9 cellular contexts compared by ENCODE assay signal in genomic region chr6:41638002-41638800, GRCh38. TPM values are rescaled to one million over a fixed set of nuclear protein-coding genes. Genes with fewer than 3 reads are reported as not detected.
DNase-seq lines count a peak whose midpoint lies in the region; ATAC-seq, FAIRE-seq and TF ChIP-seq lines count a peak whose summit lies in the region.
"Had no signal": no experiment of that assay in that cellular context is flagged by ENCODE, and none has a peak within 500 bp of the region (broad histone marks: within the 10 kb centered on the region; RNA-seq: fewer than 3 reads in every experiment).

TSS of gene MDFI (plus strand) at chr6:41638468. CDS start at chr6:41638750, 282 bp downstream.

- no peaks in the 10 kb centered on the region for H3K27me3 Mint-ChIP-seq in astrocyte (ENCODE audit: low read depth, unreplicated experiment)

- H3K79me2 ChIP-seq in astrocyte (ENCODE audit: insufficient read depth, low read length) (peaks cover 35% of the 10 kb centered on the region), smooth muscle cell (ENCODE audit: low read depth) (peaks cover 59% of the 10 kb centered on the region)

- H3K4me3 Mint-ChIP-seq in astrocyte (ENCODE audit: unreplicated experiment) = peak within 1 kb of the TSS; percentile 96

- H4K20me1 ChIP-seq in astrocyte (ENCODE audit: insufficient read depth, low read length) = peaks cover 44% of the 10 kb centered on the region
- H4K20me1 ChIP-seq in smooth muscle cell (ENCODE audit: low read depth) = peaks cover 42% of the 10 kb centered on the region

- H3F3A ChIP-seq in smooth muscle cell (ENCODE audit: low read depth) = peaks cover 40% of the 10 kb centered on the region

- H3K9me3 Mint-ChIP-seq in astrocyte (ENCODE audit: unreplicated experiment) = no peaks in the 10 kb centered on the region

- H3K9ac ChIP-seq in astrocyte (ENCODE audit: low read length) = peak within 1 kb of the TSS; percentile 71
- peak within 1 kb of the TSS; percentile 78 for H3K9ac ChIP-seq in smooth muscle cell (ENCODE audit: low read depth)

- no peak for TF ChIP-seq CTCF in astrocyte (IDR thresholded peaks at IDR 0.05; ENCODE audit: insufficient read depth, low read depth, low read length)
- no peak for TF ChIP-seq CTCF in smooth muscle cell (IDR thresholded peaks at IDR 0.05; ENCODE audit: borderline replicate concordance, insufficient read depth, poor library complexity, severe bottlenecking)

- H3K4me1 ChIP-seq in astrocyte (ENCODE audit: insufficient read depth, low read length) (peaks cover 40% of the 10 kb centered on the region), smooth muscle cell (ENCODE audit: low read depth) (peaks cover 43% of the 10 kb centered on the region)

- FAIRE-seq in astrocyte (lab: Jason Lieb, UNC) = no peak

- H3K27ac Mint-ChIP-seq in astrocyte (ENCODE audit: unreplicated experiment) = peak within 1 kb of the TSS; percentile 96

- DNase-seq in KBM-7 (peak; percentile 39), astrocyte (ENCODE audit: low read depth) (no peak), iris pigment epithelial cell (ENCODE audit: low read depth) (peak; percentile 22), smooth muscle cell (lab: John Stamatoyannopoulos, UW; ENCODE audit: unreplicated experiment) (no peak), H4 (ENCODE audit: low spot score) (no peak)
- no peak for DNase-seq in stimulated activated naive CD4-positive, alpha-beta T cell (lab: John Stamatoyannopoulos, UW)
- DNase-seq in NK-92 treated with Interleukin-12 subunit alpha and Interleukin-12 subunit beta, amount 100 ng/mL, for 24 hours (lab: John Stamatoyannopoulos, UW) = no peak
- DNase-seq: activated CD8-positive, alpha-beta memory T cell treated with anti-CD3 and anti-CD28 coated beads, Interleukin-2, amount 50 U/mL, for 48 hours had no signal

- H2AFZ ChIP-seq in astrocyte (ENCODE audit: low read depth, low read length) (peak within 1 kb of the TSS; percentile 79), smooth muscle cell (ENCODE audit: low read depth) (peak within 1 kb of the TSS; percentile 72)

- H3K36me3 ChIP-seq in astrocyte (ENCODE audit: insufficient read depth, low read length) (no peaks in the 10 kb centered on the region), smooth muscle cell (ENCODE audit: low read depth) (no peaks in the 10 kb centered on the region)

- H3K4me2 ChIP-seq in astrocyte (ENCODE audit: low read length) (peak within 1 kb of the TSS; percentile 98), smooth muscle cell (peak within 1 kb of the TSS; percentile 96)

- H3K4me3 ChIP-seq in astrocyte (ENCODE audit: insufficient read depth, low read depth, low read length) (peak within 1 kb of the TSS; percentile 71), smooth muscle cell (peak within 1 kb of the TSS; percentile 79)

- WGBS in smooth muscle cell (ENCODE audit: low lambda C conversion rate) = under 1% methylated on average over 32 of the region's 75 CpGs

- no peak within 1 kb of the TSS for H3K27ac ChIP-seq in astrocyte (ENCODE audit: low read depth, low read length)
- H3K27ac ChIP-seq in smooth muscle cell (ENCODE audit: low read depth) = peak within 1 kb of the TSS; percentile 85

- ATAC-seq in GM21529 (IDR thresholded peaks at IDR 0.05; ENCODE audit: unreplicated experiment) = no peak

- in situ Hi-C loops in KBM-7 (cut with MboI; ENCODE audit: low pct_unique_long_range_greater_than_20kb, low sequenced_read_pairs) = no loop called here

- H3K27me3 ChIP-seq in astrocyte (ENCODE audit: insufficient read depth, low read length) (no peaks in the 10 kb centered on the region), smooth muscle cell (ENCODE audit: low read depth) (no peaks in the 10 kb centered on the region)

- peaks cover 57% of the 10 kb centered on the region for H3K4me1 Mint-ChIP-seq in astrocyte (ENCODE audit: low read depth, unreplicated experiment)

- H3K9me3 ChIP-seq in astrocyte (ENCODE audit: insufficient read depth, low read depth, low read length) (no peaks in the 10 kb centered on the region), smooth muscle cell (replicated peaks; ENCODE audit: low read depth) (no peaks in the 10 kb centered on the region)

- peaks cover 18% of the 10 kb centered on the region for H3K36me3 Mint-ChIP-seq in astrocyte (ENCODE audit: low read depth, unreplicated experiment)

RNA-seq across cellular contexts. Expression of gene MDFI, which starts in this region (rescaled TPM):
- total RNA-seq in astrocyte (144 and 167 TPM in 2 replicates), smooth muscle cell (168 and 172 TPM in 2 replicates)
- 92.9 and 102 TPM in 2 replicates for polyA plus RNA-seq in smooth muscle cell
- total RNA-seq in H4 (2014; rRNA removed; shearing (Covaris generic)) = 0.72 TPM in 1 of 2 replicates, not detected in the other

Comparison
In these comparisons a context has a peak if more than half of its experiments do, and no peak if none do; other contexts are left out.
1. RNA of gene MDFI (total RNA-seq): 168 to 172 TPM in smooth muscle cell and 144 to 167 TPM in astrocyte; 0.72 TPM in H4; every median in the first group is over 10 times any median in the second.
2. DNase-seq: peak in KBM-7 (single experiment) and iris pigment epithelial cell (single experiment); none in astrocyte (single experiment), smooth muscle cell (single experiment), stimulated activated naive CD4-positive, alpha-beta T cell (0 of 6), NK-92 treated with Interleukin-12 subunit alpha and Interleukin-12 subunit beta, amount 100 ng/mL, for 24 hours (single experiment) and H4 (single experiment).